ENCODE assay signal across 14 cellular contexts in genomic region chr16:48720266-48720665, GRCh38.
A peak's percentile ranks its signal among the peaks of the same experiment; 100 is the strongest.
DNase-seq lines count a peak whose midpoint lies in the region; ATAC-seq and TF ChIP-seq lines count a peak whose summit lies in the region.
"Had no signal": no experiment of that assay in that cellular context is flagged by ENCODE, and none has a peak within 500 bp of the region (broad histone marks: within the 10 kb centered on the region; RNA-seq: fewer than 3 reads in every experiment).

No MANE protein-coding gene starts in this region.

- TF ChIP-seq CTCF in GM12865 (IDR thresholded peaks at IDR 0.05; ENCODE audit: insufficient read depth, low read depth, low read length, missing control alignments) = no peak
- TF ChIP-seq CTCF in astrocyte of the cerebellum (IDR thresholded peaks at IDR 0.05; ENCODE audit: low read depth, low read length, missing control alignments) = no peak
- TF ChIP-seq CTCF in neural progenitor cell (IDR thresholded peaks at IDR 0.05) = no peak

- H3K4me1 ChIP-seq in neural progenitor cell = peaks cover 3% of the 10 kb centered on the region
- H3K4me1 ChIP-seq: gastrocnemius medialis had no signal

- no peak overlapping the region for H3K27ac Mint-ChIP-seq in neural progenitor cell
- H3K27ac Mint-ChIP-seq: IgD-negative memory B cell; stimulated activated naive CD8-positive, alpha-beta T cell treated with anti-CD3 and anti-CD28 coated beads, Interleukin-15, amount 100 ng/mL, for 72 hours had no signal

- in situ Hi-C loops in astrocyte of the cerebellum (cut with HindIII; ENCODE audit: low sequenced_read_pairs) = no loop called here

- H3K4me3 ChIP-seq in GM12865 (ENCODE audit: low read depth, low read length) = no peak overlapping the region
- H3K4me3 ChIP-seq in astrocyte of the cerebellum (ENCODE audit: low read depth, low read length) = no peak overlapping the region
- H3K4me3 ChIP-seq in neural progenitor cell = no peak overlapping the region
- H3K4me3 ChIP-seq: gastrocnemius medialis, ovary had no signal

- H3K36me3 ChIP-seq in neural progenitor cell = no peaks in the 10 kb centered on the region
- H3K36me3 ChIP-seq: gastrocnemius medialis, ovary had no signal

- H3K27ac ChIP-seq in neural progenitor cell = no peak overlapping the region
- H3K27ac ChIP-seq: gastrocnemius medialis, ovary had no signal

- peaks cover 16% of the 10 kb centered on the region for H4K20me1 ChIP-seq in neural progenitor cell (ENCODE audit: low read depth)

- no peak for ATAC-seq in HG03139 (IDR thresholded peaks at IDR 0.05; ENCODE audit: unreplicated experiment)
- ATAC-seq: gastrocnemius medialis; left ventricle myocardium superior; stimulated activated naive CD8-positive, alpha-beta T cell treated with anti-CD3 and anti-CD28 coated beads, Interleukin-15, amount 100 ng/mL, for 72 hours had no signal

- peaks cover 20% of the 10 kb centered on the region for H3K27me3 Mint-ChIP-seq in neural progenitor cell (ENCODE audit: insufficient read depth, low read depth)

- peaks cover 5% of the 10 kb centered on the region for H3K9me3 Mint-ChIP-seq in neural progenitor cell

- peaks cover 17% of the 10 kb centered on the region for H3K27me3 ChIP-seq in neural progenitor cell
- H3K27me3 ChIP-seq: gastrocnemius medialis, ovary had no signal

- DNase-seq in GM12865 (ENCODE audit: low read depth) (peak; percentile 13), LoVo (ENCODE audit: low spot score) (peak; percentile 12), astrocyte of the cerebellum (ENCODE audit: low read depth) (peak; percentile 3), neural progenitor cell (ENCODE audit: low spot score) (peak; percentile 87), amygdala (lab: John Stamatoyannopoulos, UW) (no peak), germinal center (ENCODE audit: low spot score) (no peak)
- DNase-seq: gastrocnemius medialis; left ventricle myocardium superior; NCI-H2171 treated with DMSO at 0.1 percent for 48 hours; ovary; stimulated activated CD4-positive, alpha-beta T cell treated with anti-CD3 and anti-CD28 coated beads, Interleukin-4, amount 100 ng/mL, for 1 hour; stimulated activated naive CD8-positive, alpha-beta T cell treated with anti-CD3 and anti-CD28 coated beads, Interleukin-15, amount 100 ng/mL, for 72 hours had no signal

- no peaks in the 10 kb centered on the region for H3K79me2 ChIP-seq in neural progenitor cell (ENCODE audit: low read depth)

- no peaks in the 10 kb centered on the region for H3K9me3 ChIP-seq in neural progenitor cell (ENCODE audit: low read depth)
- H3K9me3 ChIP-seq: gastrocnemius medialis, ovary had no signal

- H3K4me1 Mint-ChIP-seq in neural progenitor cell = no peaks in the 10 kb centered on the region
- H3K4me1 Mint-ChIP-seq: IgD-negative memory B cell; stimulated activated naive CD8-positive, alpha-beta T cell treated with anti-CD3 and anti-CD28 coated beads, Interleukin-15, amount 100 ng/mL, for 72 hours had no signal

- no peak overlapping the region for H3K4me3 Mint-ChIP-seq in neural progenitor cell
- H3K4me3 Mint-ChIP-seq: IgD-negative memory B cell; stimulated activated naive CD8-positive, alpha-beta T cell treated with anti-CD3 and anti-CD28 coated beads, Interleukin-15, amount 100 ng/mL, for 72 hours had no signal

- H3K36me3 Mint-ChIP-seq in neural progenitor cell = no peaks in the 10 kb centered on the region
- H3K36me3 Mint-ChIP-seq: IgD-negative memory B cell had no signal

- H3F3A ChIP-seq in neural progenitor cell (ENCODE audit: low read depth) = no peaks in the 10 kb centered on the region

- no peak overlapping the region for H3K9ac ChIP-seq in neural progenitor cell

- no peak overlapping the region for H3K4me2 ChIP-seq in neural progenitor cell

- H2AFZ ChIP-seq in neural progenitor cell (replicated peaks) = no peak overlapping the region

Comparison
In these comparisons a context has a peak if more than half of its experiments do, and no peak if none do; other contexts are left out.
1. DNase-seq: peak in GM12865 (single experiment), LoVo (single experiment), astrocyte of the cerebellum (single experiment) and neural progenitor cell (single experiment); none in amygdala (0 of 56) and germinal center (single experiment).